ENCODE assay signal across 31 cellular contexts in genomic region chr13:98328511-98328910, GRCh38.
DNase-seq lines count a peak whose midpoint lies in the region; ATAC-seq and TF ChIP-seq lines count a peak whose summit lies in the region.
"Had no signal": no experiment of that assay in that cellular context is flagged by ENCODE, and none has a peak within 500 bp of the region (broad histone marks: within the 10 kb centered on the region; RNA-seq: fewer than 3 reads in every experiment).

No MANE protein-coding gene starts in this region.

- no peak overlapping the region for H3K9ac ChIP-seq in HUES6 (ENCODE audit: low read length)

- TF ChIP-seq CTCF in chondrocyte (IDR thresholded peaks at IDR 0.05) (no peak), osteocyte (IDR thresholded peaks at IDR 0.05) (no peak), gastroesophageal sphincter (IDR thresholded peaks at IDR 0.05) (no peak)

- H3K4me3 Mint-ChIP-seq in chondrocyte (ENCODE audit: unreplicated experiment) = no peak overlapping the region
- H3K4me3 Mint-ChIP-seq in osteocyte (ENCODE audit: unreplicated experiment) = no peak overlapping the region
- no peak overlapping the region for H3K4me3 Mint-ChIP-seq in stimulated activated memory B cell treated with anti-CD40 and anti-IgM and Interleukin-4, amounts not matched to agents 10 μg/mL and 1 μg/mL and 100 μg/mL, for 72 hours
- H3K4me3 Mint-ChIP-seq: activated naive CD8-positive, alpha-beta T cell treated with anti-CD3 and anti-CD28 coated beads for 36 hours; central memory CD8-positive, alpha-beta T cell; naive thymus-derived CD8-positive, alpha-beta T cell had no signal

- TF ChIP-seq EP300 in gastroesophageal sphincter (IDR thresholded peaks at IDR 0.05) = no peak

- peaks cover 68% of the 10 kb centered on the region for H3K4me1 ChIP-seq in HUES6 (ENCODE audit: control insufficient read depth, insufficient read depth, low read length)
- H3K4me1 ChIP-seq in gastroesophageal sphincter = peaks cover 0 to 13% (median 0%) of the 10 kb centered on the region in 3 donors
- H3K4me1 ChIP-seq: ascending aorta had no signal

- DNase-seq in chondrocyte (ENCODE audit: low spot score) = no peak
- DNase-seq in left kidney (ENCODE audit: low read depth, low spot score) = peak; percentile 31
- DNase-seq in osteocyte (ENCODE audit: extremely low spot score, unreplicated experiment) = no peak
- DNase-seq in left lobe of liver (ENCODE audit: low spot score) = no peak
- DNase-seq: activated CD4-positive, alpha-beta T cell treated with anti-CD3 and anti-CD28 coated beads for 48 hours; activated CD8-positive, alpha-beta memory T cell treated with anti-CD3 and anti-CD28 coated beads for 24 hours; activated effector memory CD4-positive, alpha-beta T cell treated with anti-CD3 and anti-CD28 coated beads, Interleukin-2, amount 50 U/mL, for 16 hours; activated naive CD8-positive, alpha-beta T cell treated with anti-CD3 and anti-CD28 coated beads for 36 hours; DND-41; GOT3; left colon; naive thymus-derived CD8-positive, alpha-beta T cell; NCI-H1105; NCI-H2029; NCI-H526 treated with DMSO at 0.1 percent for 48 hours; posterior cingulate gyrus; SHP77 treated with DMSO at 0.1 percent for 48 hours; stimulated activated naive CD4-positive, alpha-beta T cell; SW 1271; T-helper 9 cell; uterus had no signal

- no peaks in the 10 kb centered on the region for H3K27me3 Mint-ChIP-seq in chondrocyte (ENCODE audit: low read depth)
- no peaks in the 10 kb centered on the region for H3K27me3 Mint-ChIP-seq in osteocyte (ENCODE audit: unreplicated experiment)
- peaks cover 14% of the 10 kb centered on the region for H3K27me3 Mint-ChIP-seq in stimulated activated memory B cell treated with anti-CD40 and anti-IgM and Interleukin-4, amounts not matched to agents 10 μg/mL and 1 μg/mL and 100 μg/mL, for 72 hours

- H3K4me1 Mint-ChIP-seq in chondrocyte (ENCODE audit: low read depth) = peaks cover 91% of the 10 kb centered on the region
- H3K4me1 Mint-ChIP-seq in osteocyte (ENCODE audit: unreplicated experiment) = peaks cover 85% of the 10 kb centered on the region
- no peaks in the 10 kb centered on the region for H3K4me1 Mint-ChIP-seq in stimulated activated memory B cell treated with anti-CD40 and anti-IgM and Interleukin-4, amounts not matched to agents 10 μg/mL and 1 μg/mL and 100 μg/mL, for 72 hours
- H3K4me1 Mint-ChIP-seq: activated naive CD8-positive, alpha-beta T cell treated with anti-CD3 and anti-CD28 coated beads for 36 hours; central memory CD8-positive, alpha-beta T cell; naive thymus-derived CD8-positive, alpha-beta T cell had no signal

- TF ChIP-seq POLR2A in gastroesophageal sphincter (IDR thresholded peaks at IDR 0.05) = no peak

- H3K9me3 Mint-ChIP-seq in chondrocyte (ENCODE audit: low read depth) (no peaks in the 10 kb centered on the region), osteocyte (ENCODE audit: unreplicated experiment) (no peaks in the 10 kb centered on the region)
- H3K9me3 Mint-ChIP-seq in stimulated activated memory B cell treated with anti-CD40 and anti-IgM and Interleukin-4, amounts not matched to agents 10 μg/mL and 1 μg/mL and 100 μg/mL, for 72 hours = no peaks in the 10 kb centered on the region
- H3K9me3 Mint-ChIP-seq: activated naive CD8-positive, alpha-beta T cell treated with anti-CD3 and anti-CD28 coated beads for 36 hours; central memory CD8-positive, alpha-beta T cell; naive thymus-derived CD8-positive, alpha-beta T cell had no signal

- H3K4me3 ChIP-seq in HUES6 (ENCODE audit: low read depth, low read length) (peak overlapping the region; percentile 33), gastroesophageal sphincter (no peak overlapping the region)
- H3K4me3 ChIP-seq: ascending aorta, K562, uterus had no signal

- H3K36me3 ChIP-seq in HUES6 (ENCODE audit: control insufficient read depth, insufficient read depth, low read length) = no peaks in the 10 kb centered on the region
- no peaks in the 10 kb centered on the region for H3K36me3 ChIP-seq in gastroesophageal sphincter
- H3K36me3 ChIP-seq: ascending aorta, uterus had no signal

- 82 to 91% methylated on average over 4 to 8 of the region's 8 CpGs for WGBS in gastroesophageal sphincter (ENCODE audit: low coverage in 1 of 2), 2 donors

- no peaks in the 10 kb centered on the region for H3K36me3 Mint-ChIP-seq in chondrocyte (ENCODE audit: low read depth)
- peaks cover 7% of the 10 kb centered on the region for H3K36me3 Mint-ChIP-seq in osteocyte (ENCODE audit: unreplicated experiment)
- no peaks in the 10 kb centered on the region for H3K36me3 Mint-ChIP-seq in stimulated activated memory B cell treated with anti-CD40 and anti-IgM and Interleukin-4, amounts not matched to agents 10 μg/mL and 1 μg/mL and 100 μg/mL, for 72 hours
- H3K36me3 Mint-ChIP-seq: activated naive CD8-positive, alpha-beta T cell treated with anti-CD3 and anti-CD28 coated beads for 36 hours; naive thymus-derived CD8-positive, alpha-beta T cell had no signal

- ATAC-seq in gastroesophageal sphincter (no peak), HG03025 (IDR thresholded peaks at IDR 0.05; ENCODE audit: low FRiP score, unreplicated experiment) (no peak), left lobe of liver (no peak)
- ATAC-seq in stimulated activated memory B cell treated with anti-CD40 and anti-IgM and Interleukin-4, amounts not matched to agents 10 μg/mL and 1 μg/mL and 100 μg/mL, for 72 hours = no peak
- ATAC-seq: K562; left colon; naive thymus-derived CD8-positive, alpha-beta T cell; Panc1 had no signal

- peak overlapping the region; percentile 90 for H3K27ac Mint-ChIP-seq in chondrocyte (ENCODE audit: unreplicated experiment)
- peak overlapping the region; percentile 76 for H3K27ac Mint-ChIP-seq in osteocyte (ENCODE audit: unreplicated experiment)
- H3K27ac Mint-ChIP-seq in stimulated activated memory B cell treated with anti-CD40 and anti-IgM and Interleukin-4, amounts not matched to agents 10 μg/mL and 1 μg/mL and 100 μg/mL, for 72 hours = no peak overlapping the region
- H3K27ac Mint-ChIP-seq: activated naive CD8-positive, alpha-beta T cell treated with anti-CD3 and anti-CD28 coated beads for 36 hours; naive thymus-derived CD8-positive, alpha-beta T cell had no signal

- peak overlapping the region; percentile 39; the same call in 1 of the 2 replicates for H3K27ac ChIP-seq in HUES6 (ENCODE audit: low read depth, low read length)
- H3K27ac ChIP-seq in gastroesophageal sphincter = no peak overlapping the region
- H3K27ac ChIP-seq: ascending aorta, C4-2B, uterus, VCaP had no signal

- no peaks in the 10 kb centered on the region for H3K27me3 ChIP-seq in HUES6 (ENCODE audit: control insufficient read depth, insufficient read depth, low read length)
- H3K27me3 ChIP-seq in gastroesophageal sphincter = no peaks in the 10 kb centered on the region
- H3K27me3 ChIP-seq: ascending aorta, uterus had no signal

- H3K9me3 ChIP-seq in HUES6 (ENCODE audit: control insufficient read depth, insufficient read depth, low read depth, low read length) = no peaks in the 10 kb centered on the region
- no peaks in the 10 kb centered on the region for H3K9me3 ChIP-seq in gastroesophageal sphincter
- H3K9me3 ChIP-seq: ascending aorta, uterus had no signal
